ENCODE assay signal across 10 cellular contexts in genomic region chr1:84972377-84972987, GRCh38. TPM values are rescaled to one million over a fixed set of nuclear protein-coding genes. Genes with fewer than 3 reads are reported as not detected.
DNase-seq lines count a peak whose midpoint lies in the region; ATAC-seq and TF ChIP-seq lines count a peak whose summit lies in the region.
"Had no signal": no experiment of that assay in that cellular context is flagged by ENCODE, and none has a peak within 500 bp of the region (broad histone marks: within the 10 kb centered on the region; RNA-seq: fewer than 3 reads in every experiment).

No MANE protein-coding gene starts in this region.

- 68 to 78% (median 75%) methylated on average over 1 of the region's 1 CpG for WGBS in psoas muscle, 3 donors

- peak overlapping the region; percentile 64 for H3K4me2 ChIP-seq in KMS-11

- no peaks in the 10 kb centered on the region for H3K9me3 ChIP-seq in psoas muscle

- TF ChIP-seq CTCF in KMS-11 (conservative IDR thresholded peaks at IDR 0.05; ENCODE audit: low read depth, low read length) (no peak), psoas muscle (IDR thresholded peaks at IDR 0.05) (no peak)

- peaks cover 49% of the 10 kb centered on the region for H3K4me1 ChIP-seq in KMS-11 (ENCODE audit: low read depth, poor library complexity, severe bottlenecking)
- no peaks in the 10 kb centered on the region for H3K4me1 ChIP-seq in psoas muscle

- H3K9ac ChIP-seq in KMS-11 = peak overlapping the region; percentile 13; the same call in 1 of the 2 replicates

- H3K4me3 ChIP-seq in KMS-11 (IDR thresholded peaks at IDR 0.05; ENCODE audit: insufficient read depth, low read depth, low read length) (no peak overlapping the region), psoas muscle (no peak overlapping the region)

- H2AFZ ChIP-seq in KMS-11 (ENCODE audit: low read depth) = no peak overlapping the region; the same call in 1 of the 2 replicates

- H3K27me3 ChIP-seq in KMS-11 (ENCODE audit: insufficient read depth, low read depth) = no peaks in the 10 kb centered on the region
- peaks cover 0 to 2% (median 0%) of the 10 kb centered on the region in 3 donors for H3K27me3 ChIP-seq in psoas muscle (ENCODE audit: insufficient read depth in 3 of 3, low read length in 2 of 3)

- ATAC-seq in GM18511 (IDR thresholded peaks at IDR 0.05; ENCODE audit: unreplicated experiment) (peak; percentile 44), GM21786 (IDR thresholded peaks at IDR 0.05; ENCODE audit: unreplicated experiment) (peak; percentile 35), left colon (peak; percentile 16), psoas muscle (no peak)

- DNase-seq in left colon = no peak
- DNase-seq in NCI-H446 (lab: John Stamatoyannopoulos, UW) = no peak
- no peak for DNase-seq in stimulated activated naive CD4-positive, alpha-beta T cell (lab: John Stamatoyannopoulos, UW)
- no peak for DNase-seq in ecto neural progenitor cell (ENCODE audit: low spot score)
- DNase-seq in psoas muscle = no peak

- H4K20me1 ChIP-seq in KMS-11 (ENCODE audit: insufficient read depth) = no peaks in the 10 kb centered on the region

- H3K79me2 ChIP-seq in KMS-11 (ENCODE audit: insufficient read depth, low read depth) = no peaks in the 10 kb centered on the region

- H3K36me3 ChIP-seq in KMS-11 (ENCODE audit: insufficient read depth) (no peaks in the 10 kb centered on the region), psoas muscle (ENCODE audit: insufficient read depth in 1 of 2, low read depth in 1 of 2) (no peaks in the 10 kb centered on the region)

- H3K27ac ChIP-seq in KMS-11 = peak overlapping the region; percentile 60
- H3K27ac ChIP-seq in psoas muscle = no peak overlapping the region
- H3K27ac ChIP-seq: epithelial cell of prostate had no signal

- intact Hi-C loops in left colon (cut with DNase I, micrococcal nuclease) (no loop called here), psoas muscle (cut with DNase I) (no loop called here)

RNA-seq across cellular contexts. Expression of gene MCOLN2, which starts 24.4 kb away (rescaled TPM):
- 10 to 100 TPM; 25.2 to 87.3 TPM for total RNA-seq in left colon
- under 1 TPM in 2 of 4 donors, not detected in 2; 0.23 to 0.54 TPM for total RNA-seq in psoas muscle
- polyA plus RNA-seq in psoas muscle = under 1 TPM in 2 of 3 donors, not detected in 1; 0.03 to 0.04 TPM
- total RNA-seq: temporal lobe had no signal

Comparison
In these comparisons a context has a peak if more than half of its experiments do, and no peak if none do; other contexts are left out.
1. ATAC-seq: peak in GM18511 (single experiment), GM21786 (single experiment) and left colon (single experiment); none in psoas muscle (0 of 4).
2. RNA of gene MCOLN2, which starts 24.4 kb away (total RNA-seq): 25.2 to 87.3 TPM in left colon; 0.23 to 0.54 TPM in psoas muscle; every median in the first group is over 10 times any median in the second.